Comparison of ENCODE assay signal across 12 cellular contexts in the genomic region with DNA sequence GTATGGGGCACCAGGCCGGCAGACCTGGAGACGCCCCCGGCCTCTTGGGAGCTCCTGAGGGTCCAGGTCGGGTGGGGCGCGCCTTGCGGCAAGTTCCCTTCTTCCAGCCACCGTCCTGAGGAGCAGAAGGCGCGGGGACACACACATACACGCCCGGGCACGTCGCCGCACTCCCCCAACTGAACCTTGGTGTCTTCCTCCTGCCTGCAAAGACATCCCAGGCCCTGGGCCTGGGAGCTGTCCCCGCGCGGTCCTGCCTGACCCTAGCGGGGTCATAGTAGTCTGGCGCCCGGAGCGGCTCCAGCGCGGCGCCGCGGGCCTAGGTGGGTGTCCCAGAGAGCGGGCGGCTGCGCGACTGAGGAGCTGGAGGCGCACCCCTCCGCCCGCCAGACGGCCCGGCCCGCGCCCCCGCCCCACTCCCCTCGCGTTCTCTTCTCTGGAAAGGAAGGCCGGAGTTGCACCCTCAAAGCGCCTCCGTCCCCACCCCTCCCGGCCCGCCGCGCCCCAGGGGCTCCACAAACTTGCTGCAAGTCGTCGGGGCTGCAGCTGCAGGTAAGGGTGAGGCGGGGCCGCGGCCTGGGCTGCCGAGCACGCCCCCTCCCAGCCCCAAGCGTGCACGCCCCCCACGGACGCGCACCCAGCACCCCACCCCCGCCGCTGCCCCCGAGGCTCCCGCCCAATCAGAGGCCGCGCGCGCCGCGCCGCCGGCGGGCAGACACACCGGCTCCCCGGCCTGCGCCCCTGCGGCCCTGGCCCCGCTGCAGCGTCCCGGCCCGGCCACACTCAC.
DNase-seq lines count a peak whose midpoint lies in the region; ATAC-seq and TF ChIP-seq lines count a peak whose summit lies in the region.
"Had no signal": no experiment of that assay in that cellular context is flagged by ENCODE, and none has a peak within 500 bp of the region (broad histone marks: within the 10 kb centered on the region; RNA-seq: fewer than 3 reads in every experiment).

No MANE protein-coding gene starts in this region.

- BruUV-seq in Caco-2 (replicated peaks; lab: Mats Ljungman, UMichigan), result no TSS peak

- no peaks in the 10 kb centered on the region for H3K9me3 Mint-ChIP-seq in Caco-2 (ENCODE audit: unreplicated experiment)
- H3K9me3 Mint-ChIP-seq: activated naive CD4-positive, alpha-beta T cell treated with anti-CD3 and anti-CD28 coated beads, Interleukin-2, amount 50 U/mL, for 24 hours; dendritic cell treated with granulocyte-macrophage colony-stimulating factor and Interleukin-4, amounts not matched to agents 40 ng/mL and 50 ng/mL, for 4 days; T-helper 1 cell treated with Interleukin-12 subunit alpha and Interleukin-12 subunit beta and Interleukin-4 antibody, amounts not matched to agents 30 μg/mL and 1 μg/mL, for 36 hours had no signal

- TF ChIP-seq CTCF in Caco-2 (IDR thresholded peaks at IDR 0.05; ENCODE audit: insufficient read depth in 1 of 2, low read depth in 1 of 2, low read length in 1 of 2, severe bottlenecking in 1 of 2, unreplicated experiment in 1 of 2), result no peak
- TF ChIP-seq CTCF in esophagus muscularis mucosa (IDR thresholded peaks at IDR 0.05), result no peak
- no peak for TF ChIP-seq CTCF in uterus (IDR thresholded peaks at IDR 0.05)

- no peaks in the 10 kb centered on the region for H3K36me3 ChIP-seq in Caco-2 (ENCODE audit: control insufficient read depth, insufficient read depth, low read length)
- H3K36me3 ChIP-seq in HUES64 (ENCODE audit: insufficient read depth, low read length), result no peaks in the 10 kb centered on the region
- H3K36me3 ChIP-seq in esophagus muscularis mucosa, result no peaks in the 10 kb centered on the region
- no peaks in the 10 kb centered on the region for H3K36me3 ChIP-seq in rectal smooth muscle tissue (ENCODE audit: control insufficient read depth, insufficient read depth, low read length)
- H3K36me3 ChIP-seq in uterus, result no peaks in the 10 kb centered on the region

- H3K27ac Mint-ChIP-seq in Caco-2 (ENCODE audit: unreplicated experiment), result no peak overlapping the region
- H3K27ac Mint-ChIP-seq: activated naive CD4-positive, alpha-beta T cell treated with anti-CD3 and anti-CD28 coated beads, Interleukin-2, amount 50 U/mL, for 24 hours; dendritic cell treated with granulocyte-macrophage colony-stimulating factor and Interleukin-4, amounts not matched to agents 40 ng/mL and 50 ng/mL, for 4 days; T-helper 1 cell treated with Interleukin-12 subunit alpha and Interleukin-12 subunit beta and Interleukin-4 antibody, amounts not matched to agents 30 μg/mL and 1 μg/mL, for 36 hours had no signal

- CTCF ChIA-PET in Caco-2 (lab: Charles Lee), result no interaction called here

- H3K4me1 ChIP-seq in Caco-2, result 0 out of 2 replicates have a peak, but pooled peaks cover 4% of the 10 kb centered on the region
- H3K4me1 ChIP-seq in HUES64 (ENCODE audit: insufficient read depth, low read length), result peaks cover 4% of the 10 kb centered on the region; the same call in 1 of the 2 replicates
- peaks cover 6 to 26% (median 22%) of the 10 kb centered on the region in 4 donors for H3K4me1 ChIP-seq in esophagus muscularis mucosa
- no peaks in the 10 kb centered on the region for H3K4me1 ChIP-seq in rectal smooth muscle tissue (ENCODE audit: control insufficient read depth, insufficient read depth, low read length)
- peaks cover 0 to 19% of the 10 kb centered on the region in 2 donors for H3K4me1 ChIP-seq in uterus

- peaks cover 22% of the 10 kb centered on the region for H3K27me3 Mint-ChIP-seq in Caco-2 (ENCODE audit: insufficient read depth, unreplicated experiment)

- no peaks in the 10 kb centered on the region for H3K36me3 Mint-ChIP-seq in Caco-2 (ENCODE audit: insufficient read depth, unreplicated experiment)
- H3K36me3 Mint-ChIP-seq: activated naive CD4-positive, alpha-beta T cell treated with anti-CD3 and anti-CD28 coated beads, Interleukin-2, amount 50 U/mL, for 24 hours had no signal

- POLR2A ChIA-PET in Caco-2 (lab: Charles Lee), result no interaction called here

- ATAC-seq in HG03025 (IDR thresholded peaks at IDR 0.05; ENCODE audit: low FRiP score, unreplicated experiment), result no peak

- TF ChIP-seq POLR2A in esophagus muscularis mucosa (IDR thresholded peaks at IDR 0.05; ENCODE audit: low read depth) (no peak), uterus (IDR thresholded peaks at IDR 0.05) (no peak)

- H3K9ac ChIP-seq in HUES64 (ENCODE audit: low read depth, low read length), result no peak overlapping the region
- H3K9ac ChIP-seq in rectal smooth muscle tissue (ENCODE audit: low read length), result no peak overlapping the region

- no peak overlapping the region for H3K4me3 ChIP-seq in Caco-2 (ENCODE audit: low read depth, low read length)
- peak overlapping the region; percentile 53 for H3K4me3 ChIP-seq in HUES64 (ENCODE audit: low read length)
- H3K4me3 ChIP-seq in esophagus muscularis mucosa, result peak overlapping the region; percentile 45 to 51 (median 48)
- H3K4me3 ChIP-seq in rectal smooth muscle tissue (ENCODE audit: low read length), result peak overlapping the region; percentile 48
- no peak overlapping the region for H3K4me3 ChIP-seq in uterus
- H3K4me3 ChIP-seq: lung had no signal

- TF ChIP-seq EP300 in esophagus muscularis mucosa (IDR thresholded peaks at IDR 0.05), result no peak

- H3K4me1 Mint-ChIP-seq in Caco-2 (ENCODE audit: low read depth, unreplicated experiment), result no peaks in the 10 kb centered on the region
- H3K4me1 Mint-ChIP-seq: activated naive CD4-positive, alpha-beta T cell treated with anti-CD3 and anti-CD28 coated beads, Interleukin-2, amount 50 U/mL, for 24 hours had no signal

- intact Hi-C loops in Caco-2 (cut with micrococcal nuclease; ENCODE audit: unreplicated experiment) (no loop called here), esophagus muscularis mucosa (cut with DNase I) (no loop called here), uterus (cut with DNase I; ENCODE audit: low total_unique reads) (no loop called here)

- H3K27ac ChIP-seq in HUES64 (ENCODE audit: low read depth, low read length), result no peak overlapping the region
- no peak overlapping the region for H3K27ac ChIP-seq in esophagus muscularis mucosa (replicated peaks in 1 of 4)
- H3K27ac ChIP-seq in rectal smooth muscle tissue (ENCODE audit: low read depth, low read length), result no peak overlapping the region
- no peak overlapping the region for H3K27ac ChIP-seq in uterus

- H3K4me3 Mint-ChIP-seq in Caco-2 (ENCODE audit: unreplicated experiment), result peak overlapping the region; percentile 20
- H3K4me3 Mint-ChIP-seq: activated naive CD4-positive, alpha-beta T cell treated with anti-CD3 and anti-CD28 coated beads, Interleukin-2, amount 50 U/mL, for 24 hours; dendritic cell treated with granulocyte-macrophage colony-stimulating factor and Interleukin-4, amounts not matched to agents 40 ng/mL and 50 ng/mL, for 4 days; T-helper 1 cell treated with Interleukin-12 subunit alpha and Interleukin-12 subunit beta and Interleukin-4 antibody, amounts not matched to agents 30 μg/mL and 1 μg/mL, for 36 hours had no signal

- DNase-seq in Caco-2, result no peak
- DNase-seq in esophagus muscularis mucosa (ENCODE audit: extremely low spot score), result no peak
- DNase-seq in uterus, result no peak
- DNase-seq in foreskin melanocyte, result no peak
- DNase-seq: activated CD8-positive, alpha-beta memory T cell treated with anti-CD3 and anti-CD28 coated beads for 24 hours had no signal

- 9% methylated on average over 81 of the region's 81 CpGs for WGBS in HUES64
- WGBS in esophagus muscularis mucosa, result 39% methylated on average over 10 of the region's 81 CpGs

- H3K27me3 ChIP-seq in Caco-2 (replicated peaks; ENCODE audit: control insufficient read depth, insufficient read depth, low read length) (peaks cover 3% of the 10 kb centered on the region), HUES64 (ENCODE audit: insufficient read depth, low read length) (peaks cover 64% of the 10 kb centered on the region), esophagus muscularis mucosa (peaks cover 0 to 88% (median 31%) of the 10 kb centered on the region in 4 donors), rectal smooth muscle tissue (ENCODE audit: control insufficient read depth, insufficient read depth, low read length) (peaks cover 39% of the 10 kb centered on the region), uterus (peaks cover 0 to 4% of the 10 kb centered on the region in 2 donors)

- H3K9me3 ChIP-seq in Caco-2, result no peaks in the 10 kb centered on the region
- no peaks in the 10 kb centered on the region for H3K9me3 ChIP-seq in HUES64 (ENCODE audit: insufficient read depth, low read depth, low read length)
- H3K9me3 ChIP-seq in esophagus muscularis mucosa, result no peaks in the 10 kb centered on the region
- H3K9me3 ChIP-seq in uterus, result no peaks in the 10 kb centered on the region

Comparison
In these comparisons a context has a peak if more than half of its experiments do, and no peak if none do; other contexts are left out.
1. H3K4me3 ChIP-seq: peak in HUES64 (single experiment), esophagus muscularis mucosa (4 of 4) and rectal smooth muscle tissue (single experiment); none in Caco-2 (single experiment) and uterus (0 of 2).